8 cellular contexts compared by ENCODE assay signal in the genomic region with DNA sequence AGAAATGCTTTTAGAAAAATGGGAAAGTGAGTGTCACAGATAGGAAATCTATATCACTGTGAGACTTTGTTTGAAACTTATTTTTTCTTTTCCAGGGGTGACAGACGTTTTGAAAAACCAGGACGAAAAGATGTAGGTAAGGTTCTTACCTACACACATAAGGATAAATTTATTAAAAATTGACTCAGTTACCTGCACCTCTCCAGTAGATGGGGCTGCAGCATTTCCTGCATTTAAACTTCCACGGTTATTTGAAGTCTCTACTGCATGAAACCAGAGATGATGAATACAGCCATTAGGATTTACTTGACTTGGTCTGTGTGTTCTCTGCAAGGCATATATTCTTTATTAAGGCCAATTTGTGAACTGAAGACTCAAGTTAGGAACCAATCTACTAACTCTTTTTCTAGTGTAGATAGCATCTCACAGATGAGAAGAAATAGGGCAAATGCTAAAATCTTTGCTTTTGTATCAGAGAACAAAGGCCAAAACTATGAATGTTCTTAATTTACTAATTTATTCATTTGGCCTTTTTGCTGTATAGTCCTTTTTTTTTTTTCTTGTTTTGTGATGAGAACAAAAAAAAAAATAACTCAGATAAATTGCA. TPM values are rescaled to one million over a fixed set of nuclear protein-coding genes. Genes with fewer than 3 reads are reported as not detected.
DNase-seq lines count a peak whose midpoint lies in the region; ATAC-seq and TF ChIP-seq lines count a peak whose summit lies in the region.

No MANE protein-coding gene starts in this region.

- no peak overlapping the region for H3K27ac Mint-ChIP-seq in neural crest cell (ENCODE audit: unreplicated experiment)

- H3K36me3 Mint-ChIP-seq in neural crest cell (ENCODE audit: low read depth), result peaks cover 7% of the 10 kb centered on the region

- ATAC-seq in HG03354 (IDR thresholded peaks at IDR 0.05; ENCODE audit: poor library complexity, severe bottlenecking, unreplicated experiment) (peak; percentile 55), HG02970 (IDR thresholded peaks at IDR 0.05; ENCODE audit: low FRiP score, unreplicated experiment) (no peak)

- DNase-seq in DMS 273 (lab: John Stamatoyannopoulos, UW; ENCODE audit: unreplicated experiment), result peak; percentile 43
- no peak for DNase-seq in DMS 273 treated with DMSO at 0.1 percent for 48 hours (lab: John Stamatoyannopoulos, UW)
- DNase-seq in SK-N-DZ (ENCODE audit: low spot score), result peak; percentile 6
- peak; percentile 33 to 57 for DNase-seq in dermis microvascular lymphatic vessel endothelial cell (ENCODE audit: low read depth in 2 of 2)
- no peak for DNase-seq in neural crest cell (ENCODE audit: low read depth, low spot score)
- DNase-seq in hippocampal formation (lab: John Stamatoyannopoulos, UW), result no peak

- H3K9me3 Mint-ChIP-seq in neural crest cell, result no peaks in the 10 kb centered on the region

- TF ChIP-seq CTCF in neural crest cell (conservative IDR thresholded peaks at IDR 0.05), result peak; percentile 71

- no peak overlapping the region for H3K4me3 Mint-ChIP-seq in neural crest cell

- no peaks in the 10 kb centered on the region for H3K27me3 Mint-ChIP-seq in neural crest cell (ENCODE audit: low read depth)

- H3K4me1 Mint-ChIP-seq in neural crest cell, result no peaks in the 10 kb centered on the region

RNA-seq across cellular contexts. Expression of gene KCNJ13, which starts 15.0 kb away (rescaled TPM):
- polyA plus RNA-seq in SK-N-DZ (2014; cell fraction: cytosol; rRNA removed), result not detected in 2 replicates
- polyA plus RNA-seq in SK-N-DZ (2014; cell fraction: nucleus; rRNA removed), result not detected in 2 replicates
- total RNA-seq in dermis microvascular lymphatic vessel endothelial cell, result not detected in 2 replicates
- total RNA-seq in neural crest cell, result not detected in 2 replicates

Comparison
In these comparisons a context has a peak if more than half of its experiments do, and no peak if none do; other contexts are left out.
1. DNase-seq: peak in DMS 273 (single experiment), SK-N-DZ (single experiment) and dermis microvascular lymphatic vessel endothelial cell (2 of 2); none in DMS 273 treated with DMSO at 0.1 percent for 48 hours (single experiment), neural crest cell (single experiment) and hippocampal formation (0 of 2).